ENCODE assay signal across 7 cellular contexts in genomic region chr3:60010778-60011177, GRCh38.
DNase-seq lines count a peak whose midpoint lies in the region; ATAC-seq and TF ChIP-seq lines count a peak whose summit lies in the region.

No MANE protein-coding gene starts in this region.

- no peak overlapping the region for H2BK120ac ChIP-seq in neuronal stem cell (ENCODE audit: low read depth, low read length)

- no peak overlapping the region for H3K4me2 ChIP-seq in neuronal stem cell (ENCODE audit: insufficient read depth, low read length, poor library complexity, severe bottlenecking)

- no peak overlapping the region for H2BK12ac ChIP-seq in neuronal stem cell (ENCODE audit: low read length)

- H3K27me3 Mint-ChIP-seq in activated T-cell treated with anti-CD3 and anti-CD28 coated beads, Interleukin-2, amount 50 U/mL, for 24 hours: no peaks in the 10 kb centered on the region

- no peak overlapping the region for H2BK15ac ChIP-seq in neuronal stem cell (ENCODE audit: low read length)

- no CpG with 5 or more reads among the region's 4 CpGs for WGBS in neuronal stem cell (ENCODE audit: extremely low coverage in 2 of 2, insufficient read length in 2 of 2, insufficient replicate concordance in 1 of 2), 2 donors

- H3K9ac ChIP-seq in neuronal stem cell (ENCODE audit: low read depth, low read length, poor library complexity): no peak overlapping the region

- TF ChIP-seq CTCF in dorsolateral prefrontal cortex (IDR thresholded peaks at IDR 0.05 in 54 of 56, conservative IDR thresholded peaks at IDR 0.05 in 2 of 56; ENCODE audit: low read depth in 1 of 56, partially characterized antibody in 56 of 56): no peak

- peak; percentile 92 for ATAC-seq in GM21367 (IDR thresholded peaks at IDR 0.05; ENCODE audit: unreplicated experiment)

- H3K27ac ChIP-seq in neuronal stem cell (replicated peaks; ENCODE audit: low read length) (no peak overlapping the region), dorsolateral prefrontal cortex (no peak overlapping the region)

- intact Hi-C loops in dorsolateral prefrontal cortex (cut with DNase I): no loop called here

- no peak overlapping the region for H4K91ac ChIP-seq in neuronal stem cell (ENCODE audit: low read depth, low read length, poor library complexity)

- peaks cover 0 to 5% of the 10 kb centered on the region in 2 donors for H3K4me1 ChIP-seq in neuronal stem cell (ENCODE audit: control insufficient read depth in 2 of 2, insufficient read depth in 1 of 2, low read depth in 1 of 2, low read length in 2 of 2)

- H4K8ac ChIP-seq in neuronal stem cell (ENCODE audit: low read depth, low read length): no peak overlapping the region

- DNase-seq in HT1080 (ENCODE audit: low read depth) (peak; percentile 2), NCI-H774 (lab: John Stamatoyannopoulos, UW) (no peak), neuronal stem cell (ENCODE audit: low spot score) (no peak), dorsolateral prefrontal cortex (no peak)
- DNase-seq in activated T-cell treated with anti-CD3 and anti-CD28 coated beads, Interleukin-2, amount 50 U/mL, for 24 hours: no peak
- DNase-seq in stimulated activated CD8-positive, alpha-beta memory T cell treated with anti-CD3 and anti-CD28 coated beads, Interleukin-12 subunit alpha, Interleukin-12 subunit beta, amount 100 ng/mL, for 4 hours (ENCODE audit: low read depth): peak; percentile 10

- H3K4me3 Mint-ChIP-seq in activated T-cell treated with anti-CD3 and anti-CD28 coated beads, Interleukin-2, amount 50 U/mL, for 24 hours: peak overlapping the region; percentile 64

- peaks cover 8% of the 10 kb centered on the region for H3K36me3 Mint-ChIP-seq in activated T-cell treated with anti-CD3 and anti-CD28 coated beads, Interleukin-2, amount 50 U/mL, for 24 hours (ENCODE audit: low read depth)

- no peak overlapping the region for H2BK5ac ChIP-seq in neuronal stem cell (ENCODE audit: low read length)

- H3K18ac ChIP-seq in neuronal stem cell (ENCODE audit: low read length): no peak overlapping the region

- H3K27ac Mint-ChIP-seq in activated T-cell treated with anti-CD3 and anti-CD28 coated beads, Interleukin-2, amount 50 U/mL, for 24 hours: peak overlapping the region; percentile 85

- no peak overlapping the region for H3K4ac ChIP-seq in neuronal stem cell (ENCODE audit: low read length)

- H3K27me3 ChIP-seq in neuronal stem cell (ENCODE audit: control insufficient read depth in 3 of 3, insufficient read depth in 3 of 3, low read depth in 1 of 3, low read length in 3 of 3) (no peaks in the 10 kb centered on the region), dorsolateral prefrontal cortex (no peaks in the 10 kb centered on the region)

- no peaks in the 10 kb centered on the region for H3K36me3 ChIP-seq in neuronal stem cell (replicated peaks in 1 of 2; ENCODE audit: control insufficient read depth in 2 of 2, insufficient read depth in 2 of 2, low read length in 2 of 2)

- no peaks in the 10 kb centered on the region for H3K79me1 ChIP-seq in neuronal stem cell (ENCODE audit: low read depth, low read length)

- H2AFZ ChIP-seq in neuronal stem cell (ENCODE audit: low read length): no peak overlapping the region

- H3K14ac ChIP-seq in neuronal stem cell (ENCODE audit: low read length): no peak overlapping the region

- H3K23ac ChIP-seq in neuronal stem cell (ENCODE audit: low read depth, low read length, poor library complexity): no peak overlapping the region

- H3K9me3 ChIP-seq in neuronal stem cell (replicated peaks in 1 of 2; ENCODE audit: control insufficient read depth in 2 of 2, insufficient read depth in 1 of 2, low read depth in 1 of 2, low read length in 2 of 2): no peaks in the 10 kb centered on the region

- H3K9me3 Mint-ChIP-seq in activated T-cell treated with anti-CD3 and anti-CD28 coated beads, Interleukin-2, amount 50 U/mL, for 24 hours: peaks cover 4% of the 10 kb centered on the region

- H3K4me3 ChIP-seq in neuronal stem cell (ENCODE audit: low read length in 2 of 2) (no peak overlapping the region), dorsolateral prefrontal cortex (no peak overlapping the region)

- H3K4me1 Mint-ChIP-seq in activated T-cell treated with anti-CD3 and anti-CD28 coated beads, Interleukin-2, amount 50 U/mL, for 24 hours (ENCODE audit: low read depth): peaks cover 82% of the 10 kb centered on the region

- H2AK5ac ChIP-seq in neuronal stem cell (ENCODE audit: low read depth, low read length): no peak overlapping the region

Comparison
In these comparisons a context has a peak if more than half of its experiments do, and no peak if none do; other contexts are left out.
1. DNase-seq: peak in HT1080 (single experiment) and stimulated activated CD8-positive, alpha-beta memory T cell treated with anti-CD3 and anti-CD28 coated beads, Interleukin-12 subunit alpha, Interleukin-12 subunit beta, amount 100 ng/mL, for 4 hours (single experiment); none in activated T-cell treated with anti-CD3 and anti-CD28 coated beads, Interleukin-2, amount 50 U/mL, for 24 hours (single experiment), NCI-H774 (single experiment), neuronal stem cell (single experiment) and dorsolateral prefrontal cortex (0 of 10).